Comparison of ENCODE assay signal across 9 cellular contexts in the genomic region with DNA sequence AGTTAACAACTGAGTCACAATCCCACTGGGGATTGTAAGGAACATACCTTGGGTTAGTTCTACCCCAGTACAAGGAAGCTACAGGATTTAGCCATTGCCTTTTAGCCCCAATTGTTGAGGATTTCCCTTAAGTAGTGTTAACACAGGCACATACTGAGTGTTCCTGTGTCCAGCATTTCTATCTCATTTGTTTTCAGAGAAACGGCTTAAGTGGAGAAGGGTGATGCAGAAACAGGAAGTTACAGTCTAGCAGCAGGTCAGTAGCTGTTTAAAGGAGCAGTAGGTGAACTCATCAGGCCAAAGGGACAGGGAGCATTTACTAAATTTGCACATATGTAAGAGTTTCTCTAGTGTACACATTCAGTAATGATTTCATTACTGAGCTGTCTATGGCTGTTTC.
DNase-seq lines count a peak whose midpoint lies in the region; ATAC-seq, FAIRE-seq and TF ChIP-seq lines count a peak whose summit lies in the region.
"Had no signal": no experiment of that assay in that cellular context is flagged by ENCODE, and none has a peak within 500 bp of the region (broad histone marks: within the 10 kb centered on the region; RNA-seq: fewer than 3 reads in every experiment).

No MANE protein-coding gene starts in this region.

- no peaks in the 10 kb centered on the region for H3K27me3 Mint-ChIP-seq in natural killer cell (ENCODE audit: low read depth in 2 of 2)

- H3K4me3 Mint-ChIP-seq in natural killer cell = no peak overlapping the region

- TF ChIP-seq CTCF in OCI-LY7 (conservative IDR thresholded peaks at IDR 0.05; ENCODE audit: low read length) = no peak
- TF ChIP-seq CTCF in natural killer cell (IDR thresholded peaks at IDR 0.05) = no peak

- peak overlapping the region; percentile 56 to 98 for H3K27ac Mint-ChIP-seq in natural killer cell

- peak overlapping the region; percentile 48 for H3K4me2 ChIP-seq in OCI-LY7 (ENCODE audit: low read length)
- H3K4me2 ChIP-seq: KMS-11 had no signal

- H3K27ac ChIP-seq in OCI-LY7 (ENCODE audit: low read depth, low read length, poor library complexity, severe bottlenecking) = peak overlapping the region; percentile 42
- H3K27ac ChIP-seq: KMS-11 had no signal

- no peak overlapping the region for H3K4me3 ChIP-seq in OCI-LY7 (ENCODE audit: low read depth, low read length, poor library complexity, severe bottlenecking)

- BruUV-seq in OCI-LY7 (replicated peaks; lab: Mats Ljungman, UMichigan) = no TSS peak

- H3K4me1 ChIP-seq in OCI-LY7 (ENCODE audit: insufficient read depth, low read length, poor library complexity, severe bottlenecking) = peaks cover 42% of the 10 kb centered on the region

- no peaks in the 10 kb centered on the region for H4K20me1 ChIP-seq in OCI-LY7 (ENCODE audit: insufficient read depth, low read length)

- H3K36me3 ChIP-seq in OCI-LY7 (ENCODE audit: insufficient read depth, low read length) = no peaks in the 10 kb centered on the region; the same call in 1 of the 2 replicates

- no peaks in the 10 kb centered on the region for H3K36me3 Mint-ChIP-seq in natural killer cell

- H3K9me3 Mint-ChIP-seq in natural killer cell = no peaks in the 10 kb centered on the region

- DNase-seq in GM19239 (ENCODE audit: insufficient read length, low spot score) = no peak
- peak; percentile 53 for DNase-seq in OCI-LY7 (ENCODE audit: low spot score)
- no peak for DNase-seq in natural killer cell
- DNase-seq in activated gamma-delta T cell (lab: John Stamatoyannopoulos, UW) = no peak
- DNase-seq in NK-92 treated with Interleukin-12 subunit alpha and Interleukin-12 subunit beta, amount 100 ng/mL, for 24 hours (lab: John Stamatoyannopoulos, UW) = no peak
- no peak for DNase-seq in GDM1 (lab: John Stamatoyannopoulos, UW)
- no peak for DNase-seq in NCI-H1092 (lab: John Stamatoyannopoulos, UW)

- no peaks in the 10 kb centered on the region for H3K9me2 ChIP-seq in OCI-LY7 (ENCODE audit: insufficient read depth, low read length)

- FAIRE-seq in GM19239 (lab: Jason Lieb, UNC) = peak; percentile 90

- H3K9me3 ChIP-seq in OCI-LY7 (ENCODE audit: low read length) = peaks cover 15% of the 10 kb centered on the region; the same call in 1 of the 2 replicates

- intact Hi-C loops in OCI-LY7 (cut with micrococcal nuclease; ENCODE audit: unreplicated experiment) = loop anchor here (10.0 kb wide), 2 partner anchors 656 to 764 kb away; partner anchors contain the start of genes NMBR and VTA1
- intact Hi-C loops in natural killer cell (cut with micrococcal nuclease) = no loop called here

- H2AFZ ChIP-seq in OCI-LY7 (ENCODE audit: low read length) = peak overlapping the region; percentile 91

- POLR2A ChIA-PET in OCI-LY7 (lab: Charles Lee) = interaction anchor here (0.9 kb wide), 1 partner anchor 11 kb away, joined by 3 read pairs; no protein-coding TSS in a partner anchor

- peaks cover 19 to 33% of the 10 kb centered on the region in 2 donors for H3K4me1 Mint-ChIP-seq in natural killer cell

- ATAC-seq in HG02981 (IDR thresholded peaks at IDR 0.05; ENCODE audit: unreplicated experiment) (peak; percentile 31), natural killer cell (peak; percentile 32 to 56 (median 44))

- no peaks in the 10 kb centered on the region for H3K79me2 ChIP-seq in OCI-LY7 (ENCODE audit: insufficient read depth, low read depth, low read length)

- CTCF ChIA-PET in OCI-LY7 (lab: Charles Lee; ENCODE audit: unreplicated experiment) = no interaction called here
